In genomic region chr10:26861326-26861998, GRCh38 we compare ENCODE assay signal across 3 cellular contexts.
TF ChIP-seq lines count a peak whose summit lies in the region.

No MANE protein-coding gene starts in this region.

TF ChIP-seq in A549, 52 proteins besides CTCF, POLR2A, EP300 and RAD21:
- TF ChIP-seq FOXS1 (CRISPR knock-in tag; IDR thresholded peaks at IDR 0.05): no peak
- TF ChIP-seq SREBF2 (IDR thresholded peaks at IDR 0.05): no peak
- TF ChIP-seq RARB (CRISPR knock-in tag; IDR thresholded peaks at IDR 0.05): no peak
- TF ChIP-seq CHD4 (IDR thresholded peaks at IDR 0.05; ENCODE audit: borderline replicate concordance): no peak
- TF ChIP-seq JUN (IDR thresholded peaks at IDR 0.05): no peak
- TF ChIP-seq MAX (IDR thresholded peaks at IDR 0.05): no peak
- TF ChIP-seq KDM1A (IDR thresholded peaks at IDR 0.05; ENCODE audit: low read depth): no peak
- no peak for TF ChIP-seq TP53 (CRISPR knock-in tag; IDR thresholded peaks at IDR 0.05)
- TF ChIP-seq E2F6 (IDR thresholded peaks at IDR 0.05; ENCODE audit: borderline replicate concordance, low read depth): no peak
- no peak for TF ChIP-seq GATA3 (IDR thresholded peaks at IDR 0.05; ENCODE audit: borderline replicate concordance)
- no peak for TF ChIP-seq CBX8 (IDR thresholded peaks at IDR 0.05)
- no peak for TF ChIP-seq MAFK (IDR thresholded peaks at IDR 0.05; ENCODE audit: partially characterized antibody)
- no peak for TF ChIP-seq EHF (CRISPR knock-in tag; IDR thresholded peaks at IDR 0.05)
- TF ChIP-seq USF2 (IDR thresholded peaks at IDR 0.05): no peak
- TF ChIP-seq JUNB (IDR thresholded peaks at IDR 0.05): no peak
- no peak for TF ChIP-seq SMC3 (IDR thresholded peaks at IDR 0.05)
- TF ChIP-seq FOSL2 (IDR thresholded peaks at IDR 0.05): no peak
- TF ChIP-seq FOSL2 (CRISPR knock-in tag; IDR thresholded peaks at IDR 0.05): no peak
- TF ChIP-seq RNF2 (IDR thresholded peaks at IDR 0.05; ENCODE audit: borderline replicate concordance, low read depth): no peak
- TF ChIP-seq ATOH8 (CRISPR knock-in tag; IDR thresholded peaks at IDR 0.05; ENCODE audit: low read depth): no peak
- TF ChIP-seq POLR2AphosphoS2 (conservative IDR thresholded peaks at IDR 0.05; ENCODE audit: low read length): no peak

TF ChIP-seq in IMR-90, 13 proteins besides CTCF, POLR2A, EP300 and RAD21:
- TF ChIP-seq MAFK (IDR thresholded peaks at IDR 0.05; ENCODE audit: low read depth, low read length): no peak
- TF ChIP-seq RFX5 (IDR thresholded peaks at IDR 0.05; ENCODE audit: low read depth, low read length): no peak
- TF ChIP-seq BHLHE40 (IDR thresholded peaks at IDR 0.05; ENCODE audit: low read depth, low read length): no peak
- no peak for TF ChIP-seq CHD1 (IDR thresholded peaks at IDR 0.05; ENCODE audit: low read depth, low read length)
- no peak for TF ChIP-seq CEBPB (IDR thresholded peaks at IDR 0.05; ENCODE audit: low read depth, low read length)
- no peak for TF ChIP-seq ELK1 (IDR thresholded peaks at IDR 0.05; ENCODE audit: borderline replicate concordance, low read depth, low read length)

TF ChIP-seq in K562, 482 proteins besides CTCF, POLR2A, EP300 and RAD21:
- no peak for TF ChIP-seq ZNF384 (IDR thresholded peaks at IDR 0.05; ENCODE audit: low read depth, low read length)
- TF ChIP-seq HNRNPH1 (optimal IDR thresholded peaks at IDR 0.05; ENCODE audit: low read depth, low read length): no peak
- TF ChIP-seq ARID3A (IDR thresholded peaks at IDR 0.05; ENCODE audit: borderline replicate concordance, low read depth, low read length): 0 out of 2 replicates have a peak, but pooled peaks have one; percentile 49
- TF ChIP-seq ZNF449 (CRISPR knock-in tag; IDR thresholded peaks at IDR 0.05): no peak
- peak; percentile 73; the same call in 1 of the 2 replicates for TF ChIP-seq VEZF1 (CRISPR knock-in tag; IDR thresholded peaks at IDR 0.05)
- no peak for TF ChIP-seq ZNF696 (CRISPR knock-in tag; conservative IDR thresholded peaks at IDR 0.05)
- TF ChIP-seq BHLHE40 (IDR thresholded peaks at IDR 0.05; ENCODE audit: low read length): peak; percentile 20; the same call in 1 of the 2 replicates
- no peak for TF ChIP-seq NFIX (CRISPR knock-in tag; IDR thresholded peaks at IDR 0.05; ENCODE audit: low read depth)
- TF ChIP-seq MXI1 (IDR thresholded peaks at IDR 0.05; ENCODE audit: low read depth, low read length): no peak
- peak; percentile 43; the same call in 1 of the 2 replicates for TF ChIP-seq GATA2 (CRISPR knock-in tag; IDR thresholded peaks at IDR 0.05)
- TF ChIP-seq BCOR (IDR thresholded peaks at IDR 0.05): peak; percentile 40; the same call in 1 of the 2 replicates
- peak; percentile 90 for TF ChIP-seq ZKSCAN8 (CRISPR knock-in tag; IDR thresholded peaks at IDR 0.05)
- no peak for TF ChIP-seq GABPB1 (CRISPR knock-in tag; IDR thresholded peaks at IDR 0.05)
- no peak for TF ChIP-seq ZFPM2 (CRISPR knock-in tag; IDR thresholded peaks at IDR 0.05)
- no peak for TF ChIP-seq MAFF (IDR thresholded peaks at IDR 0.05; ENCODE audit: low read length)
- TF ChIP-seq E2F6 (IDR thresholded peaks at IDR 0.05; ENCODE audit: borderline replicate concordance in 1 of 2, extremely low read depth in 1 of 2, insufficient read depth in 1 of 2, insufficient read length in 1 of 2, low read depth in 1 of 2, low read length in 1 of 2, poor library complexity in 1 of 2, severe bottlenecking in 1 of 2): no peak
TF ChIP-seq in K562: peak in this region for 6.
